Comparison of ENCODE assay signal across 17 cellular contexts in genomic region chr2:38129410-38129809, GRCh38. TPM values are rescaled to one million over a fixed set of nuclear protein-coding genes. Genes with fewer than 3 reads are reported as not detected.
A peak's percentile ranks its signal among the peaks of the same experiment; 100 is the strongest.
DNase-seq lines count a peak whose midpoint lies in the region; ATAC-seq and TF ChIP-seq lines count a peak whose summit lies in the region.
"Had no signal": no experiment of that assay in that cellular context is flagged by ENCODE, and none has a peak within 500 bp of the region (broad histone marks: within the 10 kb centered on the region; RNA-seq: fewer than 3 reads in every experiment).

No MANE protein-coding gene starts in this region.

- peaks cover 0 to 14% (median 0%) of the 10 kb centered on the region in 4 donors for H3K36me3 ChIP-seq in stomach
- no peaks in the 10 kb centered on the region for H3K36me3 ChIP-seq in MG63

- TF ChIP-seq POLR2A in stomach (IDR thresholded peaks at IDR 0.05) = no peak

- peaks cover 0 to 20% (median 9%) of the 10 kb centered on the region in 4 donors for H3K9me3 ChIP-seq in stomach
- H3K9me3 ChIP-seq in MG63 = no peaks in the 10 kb centered on the region

- DNase-seq in M059J (ENCODE audit: low read depth) (peak; percentile 71), SKM-1 treated with dmso at 0.1 percent for 144 hours (lab: John Stamatoyannopoulos, UW; ENCODE audit: unreplicated experiment) (peak; percentile 56), left kidney (ENCODE audit: low read depth, low spot score) (peak; percentile 53), stomach (no peak), MG63 (no peak), HuH-7.5 (ENCODE audit: low spot score) (no peak)
- DNase-seq: activated CD4-positive, alpha-beta T cell treated with anti-CD3 and anti-CD28 coated beads for 48 hours; activated gamma-delta T cell treated with Interleukin-2 at 50 U/mL for 16 hours; DND-41; naive thymus-derived CD8-positive, alpha-beta T cell; NCI-H187 treated with DMSO at 0.1 percent for 48 hours; NCI-H510A; PC-3; SK-N-SH had no signal

- intact Hi-C loops in stomach (cut with DNase I; ENCODE audit: low total_unique reads) = no loop called here

- no peak for TF ChIP-seq EP300 in stomach (IDR thresholded peaks at IDR 0.05)

- H3K4me3 ChIP-seq in stomach = no peak overlapping the region
- no peak overlapping the region for H3K4me3 ChIP-seq in MG63

- H3K4me1 ChIP-seq in stomach = peaks cover 0 to 13% (median 0%) of the 10 kb centered on the region in 4 donors

- no peaks in the 10 kb centered on the region for H3K27me3 ChIP-seq in stomach
- no peaks in the 10 kb centered on the region for H3K27me3 ChIP-seq in MG63

- WGBS in stomach, 5 donors = 70 to 76% (median 71%) methylated on average over 2 of the region's 2 CpGs

- no peak for TF ChIP-seq CTCF in stomach (IDR thresholded peaks at IDR 0.05)

- ATAC-seq in HG03378 (IDR thresholded peaks at IDR 0.05; ENCODE audit: unreplicated experiment) = no peak
- ATAC-seq: HCT116; naive thymus-derived CD8-positive, alpha-beta T cell; PC-3 had no signal

- H3K27ac ChIP-seq in stomach = peak overlapping the region in 4 of 5 donors; percentile 19 to 72 (median 54)

RNA-seq across cellular contexts. Expression of gene CYP1B1, which starts 53.5 kb away (rescaled TPM):
- total RNA-seq in M059J (2014; rRNA removed; shearing (Covaris generic)) = 8.3 and 13.1 TPM in 2 replicates
- 100 to 1,000 TPM in 2 of 5 donors, 10 to 100 TPM in 2, 1 to 10 TPM in 1; 7.5 to 141 (median 42.7) TPM for total RNA-seq in stomach
- 10 to 100 TPM; 13.7 to 27.3 (median 19.9) TPM for polyA plus RNA-seq in stomach
- total RNA-seq in MG63 (2014; rRNA removed; shearing (Covaris generic); ENCODE audit: low replicate concordance) = 21.1 and 27.7 TPM in 2 replicates
- total RNA-seq: HT1080 had no signal

Comparison
In these comparisons a context has a peak if more than half of its experiments do, and no peak if none do; other contexts are left out.
1. DNase-seq: peak in M059J (single experiment), SKM-1 treated with dmso at 0.1 percent for 144 hours (single experiment) and left kidney (single experiment); none in stomach (single experiment), MG63 (single experiment) and HuH-7.5 (single experiment).